Comparison of ENCODE assay signal across 8 cellular contexts in genomic region chr9:125261501-125262216, GRCh38. TPM values are rescaled to one million over a fixed set of nuclear protein-coding genes. Genes with fewer than 3 reads are reported as not detected.
DNase-seq lines count a peak whose midpoint lies in the region; ATAC-seq, FAIRE-seq and TF ChIP-seq lines count a peak whose summit lies in the region.

GAPVD1 (plus strand) TSS chr9:125261826; CDS start chr9:125298922, 37,096 bp downstream.

- intact Hi-C loops in HepG2 (cut with micrococcal nuclease; ENCODE audit: unreplicated experiment) = loop anchor here (1.0 kb wide), 2 partner anchors 20 to 36 kb away; partner anchors contain the start of gene HSPA5

- H3K27me3 ChIP-seq in HepG2 (ENCODE audit: control insufficient read depth in 1 of 2, insufficient read depth in 2 of 2, low read length in 2 of 2) = no peaks in the 10 kb centered on the region

- peaks cover 6% of the 10 kb centered on the region for H4K20me1 ChIP-seq in HepG2 (ENCODE audit: insufficient read depth, low read length)

- peak; percentile 46; the same call in 1 of the 2 replicates for TF ChIP-seq RAD21 in HepG2 (CRISPR knock-in tag; IDR thresholded peaks at IDR 0.05)

- no peaks in the 10 kb centered on the region for H3K9me3 ChIP-seq in HepG2 (ENCODE audit: low read length)

- in situ Hi-C loops in HepG2 (cut with HindIII; ENCODE audit: extremely low pct_ligation_motif_present, low pct_unique_long_range_greater_than_20kb) = no loop called here

- POLR2A ChIA-PET in HepG2 (lab: Yijun Ruan, JAX) = interaction anchor here (0.7 to 5.0 kb wide), 13 partner anchors 11 to 155 kb away, joined by 3 to 73 read pairs (median 4); partner anchors contain the start of gene HSPA5

- H3K9ac ChIP-seq in HepG2 (ENCODE audit: insufficient read depth, low read depth, low read length) = peak within 1 kb of the TSS; percentile 88

- peaks cover 43% of the 10 kb centered on the region for H3K79me2 ChIP-seq in HepG2 (ENCODE audit: insufficient read depth, low read length)

- DNase-seq in CD1c-positive myeloid dendritic cell (ENCODE audit: extremely low spot score) (peak; percentile 98), NCI-H69 (lab: John Stamatoyannopoulos, UW) (peak; percentile 98), dermis blood vessel endothelial cell (peak; percentile 91), HepG2 (ENCODE audit: low spot score) (peak; percentile 93)
- DNase-seq in activated CD4-positive, alpha-beta T cell treated with anti-CD3 and anti-CD28 coated beads, Interleukin-2, amount 50 U/mL, for 24 hours (ENCODE audit: low read depth in 1 of 2, low spot score in 1 of 2) = peak; percentile 77
- peak; percentile 86 for DNase-seq in stimulated activated CD4-positive, alpha-beta T cell treated with anti-CD3 and anti-CD28 coated beads, Interleukin-4, amount 100 ng/mL, for 1 hour

- CTCF ChIA-PET in HepG2 (lab: Yijun Ruan, JAX; ENCODE audit: low intra/inter-chr PET ratio, low total read pairs) = no interaction called here

- 8% methylated on average over 14 of the region's 66 CpGs for WGBS in HepG2 (ENCODE audit: low lambda C conversion rate)

- no TSS peak for BruUV-seq in HepG2 (replicated peaks; lab: Mats Ljungman, UMichigan)

- peak; percentile 93 for ATAC-seq in GM19328 (IDR thresholded peaks at IDR 0.05; ENCODE audit: unreplicated experiment)
- peak; percentile 84 for ATAC-seq in HG03469 (IDR thresholded peaks at IDR 0.05; ENCODE audit: unreplicated experiment)
- ATAC-seq in HepG2 = peak; percentile 98

- peak within 1 kb of the TSS; percentile 94 for H3K27ac ChIP-seq in HepG2 (ENCODE audit: extremely low read length, insufficient read depth, low read length)

- H3K36me3 ChIP-seq in HepG2 (replicated peaks in 1 of 2; ENCODE audit: control insufficient read depth in 1 of 2, insufficient read depth in 2 of 2, low read length in 2 of 2) = peaks cover 0 to 2% of the 10 kb centered on the region in 2 experiments; a peak in 1 of 5 replicates

- H2AFZ ChIP-seq in HepG2 (ENCODE audit: low read length) = peak within 1 kb of the TSS; percentile 96

- H3K4me2 ChIP-seq in HepG2 (ENCODE audit: low read depth, low read length) = peak within 1 kb of the TSS; percentile 97

- FAIRE-seq in HepG2 (lab: Jason Lieb, UNC) = no peak

- peak; percentile 56 for TF ChIP-seq CTCF in HepG2 (CRISPR knock-in tag; IDR thresholded peaks at IDR 0.05)

- TF ChIP-seq EP300 in HepG2 (IDR thresholded peaks at IDR 0.05; ENCODE audit: low read depth in 2 of 2, low read length in 2 of 2) (no peak), HepG2 (CRISPR knock-in tag; IDR thresholded peaks at IDR 0.05; ENCODE audit: borderline replicate concordance) (no peak)

- TF ChIP-seq POLR2A in HepG2 (IDR thresholded peaks at IDR 0.05; ENCODE audit: insufficient read depth in 1 of 2, low read depth in 2 of 2, low read length in 2 of 2) = peak; percentile 85 to 92

- peak within 1 kb of the TSS; percentile 83 to 99 (median 87) for H3K4me3 ChIP-seq in HepG2 (replicated peaks in 1 of 3; ENCODE audit: insufficient read depth in 1 of 3, low read depth in 2 of 3, low read length in 3 of 3)

- peaks cover 53% of the 10 kb centered on the region for H3K4me1 ChIP-seq in HepG2 (ENCODE audit: insufficient read depth, low read length)

TF ChIP-seq in HepG2, 621 proteins besides CTCF, POLR2A, EP300 and RAD21 (continues in another document):
- TF ChIP-seq ZNF234 (CRISPR knock-in tag; conservative IDR thresholded peaks at IDR 0.05) (peak; percentile 86; the same call in 1 of the 2 replicates), HOXA3 (CRISPR knock-in tag; IDR thresholded peaks at IDR 0.05) (peak; percentile 76), ZNF775 (CRISPR knock-in tag; IDR thresholded peaks at IDR 0.05; ENCODE audit: borderline replicate concordance) (no peak), HMGA1 (CRISPR knock-in tag; conservative IDR thresholded peaks at IDR 0.05) (no peak), ZNF770 (CRISPR knock-in tag; IDR thresholded peaks at IDR 0.05) (peak; percentile 46; the same call in 1 of the 2 replicates), REL (CRISPR knock-in tag; conservative IDR thresholded peaks at IDR 0.05) (peak; percentile 73; the same call in 1 of the 2 replicates), YY1 (IDR thresholded peaks at IDR 0.05; ENCODE audit: insufficient read depth, insufficient replicate concordance, low read depth, low read length) (peak; percentile 39), TOPORS (CRISPR knock-in tag; IDR thresholded peaks at IDR 0.05) (0 out of 2 replicates have a peak, but pooled peaks have one; percentile 66), LCORL (IDR thresholded peaks at IDR 0.05) (no peak), LCORL (CRISPR knock-in tag; IDR thresholded peaks at IDR 0.05) (0 out of 2 replicates have a peak, but pooled peaks have one; percentile 24), HHEX (CRISPR knock-in tag; IDR thresholded peaks at IDR 0.05) (no peak), KMT2B (CRISPR knock-in tag; IDR thresholded peaks at IDR 0.05) (peak; percentile 31; the same call in 1 of the 2 replicates), JUN (CRISPR knock-in tag; IDR thresholded peaks at IDR 0.05) (0 out of 2 replicates have a peak, but pooled peaks have one; percentile 63), SIX4 (CRISPR knock-in tag; IDR thresholded peaks at IDR 0.05) (no peak), SALL1 (CRISPR knock-in tag; IDR thresholded peaks at IDR 0.05) (peak; percentile 75), BRCA1 (CRISPR knock-in tag; IDR thresholded peaks at IDR 0.05) (no peak), SRY (CRISPR knock-in tag; IDR thresholded peaks at IDR 0.05) (peak; percentile 86), ZNF704 (CRISPR knock-in tag; IDR thresholded peaks at IDR 0.05; ENCODE audit: borderline replicate concordance) (peak; percentile 81; the same call in 1 of the 2 replicates), ZNF563 (CRISPR knock-in tag; IDR thresholded peaks at IDR 0.05) (no peak; the same call in 1 of the 2 replicates)

RNA-seq across cellular contexts. Expression of gene GAPVD1, which starts in this region (rescaled TPM):
- total RNA-seq in dermis blood vessel endothelial cell (62.5 and 63.1 TPM in 2 replicates), HepG2 (2016; rRNA removed; fragmentation: Illumina TruSeq; extraction: Trizol) (33.2 and 47.0 TPM in 2 replicates)
- 14.6 and 17.1 TPM in 2 replicates for total RNA-seq in HepG2 (2016; cell fraction: cytosol; rRNA removed; fragmentation: Illumina TruSeq; extraction: Trizol; ENCODE audit: low read depth)
- total RNA-seq in HepG2 (2016; cell fraction: insoluble cytoplasmic fraction; rRNA removed; fragmentation: Illumina TruSeq; extraction: Trizol) = 32.1 and 41.4 TPM in 2 replicates
- total RNA-seq in HepG2 (2016; cell fraction: membrane; rRNA removed; fragmentation: Illumina TruSeq; extraction: Trizol) = 14.1 and 14.7 TPM in 2 replicates
- total RNA-seq in HepG2 (2016; cell fraction: nucleus; rRNA removed; fragmentation: Illumina TruSeq; extraction: Trizol) = 39.6 and 45.1 TPM in 2 replicates
- 9.4 and 11.1 TPM in 2 replicates for polyA plus RNA-seq in HepG2 (2011; rRNA removed)
- polyA plus RNA-seq in HepG2 (2011; cell fraction: cytosol; rRNA removed) = 4.5 and 7.1 TPM in 2 replicates
- 15.4 and 18.2 TPM in 2 replicates for polyA plus RNA-seq in HepG2 (2011; cell fraction: nucleus; rRNA removed)
- polyA plus RNA-seq in HepG2 (2012) = 14.1 and 14.6 TPM in 2 replicates
- polyA plus RNA-seq in HepG2 (2016; cell fraction: cytosol; fragmentation: Illumina TruSeq; extraction: Trizol; ENCODE audit: low read depth) = 0.40 and 0.53 TPM in 2 replicates
- polyA plus RNA-seq in HepG2 (2016; cell fraction: insoluble cytoplasmic fraction; fragmentation: Illumina TruSeq; extraction: Trizol; ENCODE audit: low read depth) = 16.0 and 18.1 TPM in 2 replicates
- 1.4 and 1.7 TPM in 2 replicates for polyA plus RNA-seq in HepG2 (2016; cell fraction: membrane; fragmentation: Illumina TruSeq; extraction: Trizol; ENCODE audit: low read depth)
- 21.3 and 26.6 TPM in 2 replicates for polyA plus RNA-seq in HepG2 (2016; cell fraction: nucleus; fragmentation: Illumina TruSeq; extraction: Trizol; ENCODE audit: insufficient read depth, low read depth)
- 22.4 and 55.2 TPM in 2 replicates for polyA minus RNA-seq in HepG2 (2011; rRNA and poly(A)+ RNA removed; ENCODE audit: low replicate concordance)
- polyA minus RNA-seq in HepG2 (2011; cell fraction: cytosol; rRNA and poly(A)+ RNA removed) = 24.6 and 33.5 TPM in 2 replicates
- polyA minus RNA-seq in HepG2 (2011; cell fraction: nucleus; rRNA and poly(A)+ RNA removed) = 59.9 and 66.5 TPM in 2 replicates

Comparison
In these comparisons a context has a peak if more than half of its experiments do, and no peak if none do; other contexts are left out.
1. Peak in every context shown above with its lines: DNase-seq, ATAC-seq, H3K4me3 ChIP-seq and H3K27ac ChIP-seq.